In genomic region chr5:65620021-65620420, GRCh38 we compare ENCODE assay signal across 29 cellular contexts.
"Had no signal": no experiment of that assay in that cellular context is flagged by ENCODE, and none has a peak within 500 bp of the region (broad histone marks: within the 10 kb centered on the region; RNA-seq: fewer than 3 reads in every experiment).

No MANE protein-coding gene starts in this region.

- H3K4me2 ChIP-seq: hepatocyte had no signal

- H3K4me1 ChIP-seq: prostate gland had no signal

- FAIRE-seq: endometrium, keratinocyte had no signal

- H2AFZ ChIP-seq: hepatocyte had no signal

- ATAC-seq: gastroesophageal sphincter; left cardiac atrium; left ventricle myocardium superior; stimulated activated naive B cell treated with anti-CD40 and anti-IgM and Interleukin-4, amounts not matched to agents 10 μg/mL and 1 μg/mL and 100 μg/mL, for 72 hours; T-helper 17 cell had no signal

- H3K9me3 ChIP-seq: breast epithelium, colonic mucosa, gastroesophageal sphincter, ovary, prostate gland, stomach, thyroid gland, upper lobe of left lung had no signal

- H3K36me3 ChIP-seq: breast epithelium, colonic mucosa, ovary, prostate gland had no signal

- DNase-seq: activated CD4-positive, alpha-beta memory T cell treated with anti-CD3 and anti-CD28 coated beads for 36 hours; activated CD4-positive, alpha-beta T cell treated with anti-CD3 and anti-CD28 coated beads, Interleukin-2, amount 10 ng/mL, durations not matched to agents 24 days and 14 days; activated CD4-positive, CD25-positive, alpha-beta regulatory T cell treated with anti-CD3 and anti-CD28 coated beads, Interleukin-2, amount 50 U/mL, for 72 hours; activated CD8-positive, alpha-beta memory T cell treated with anti-CD3 and anti-CD28 coated beads, Interleukin-2, amount 50 U/mL, for 4 hours; activated effector memory CD4-positive, alpha-beta T cell treated with anti-CD3 and anti-CD28 coated beads, Interleukin-2, amount 50 U/mL, for 16 hours; activated naive CD4-positive, alpha-beta T cell treated with anti-CD3 and anti-CD28 coated beads for 36 hours; activated naive CD8-positive, alpha-beta T cell treated with anti-CD3 and anti-CD28 coated beads, Interleukin-2, amount 10 ng/mL, durations not matched to agents 7 days and 5 days; activated T-cell treated with anti-CD3 and anti-CD28 coated beads, Interleukin-2, amount 50 U/mL, for 1 hour; amygdala; colonic mucosa; effector CD8-positive, alpha-beta T cell; left cardiac atrium; left ventricle myocardium superior; naive B cell; ovary; stimulated activated CD4-positive, alpha-beta T cell treated with anti-CD3 and anti-CD28 coated beads, Interleukin-15, amount 100 ng/mL, for 24 hours; stimulated activated CD4-positive, alpha-beta T cell treated with anti-CD3 and anti-CD28 coated beads, Interleukin-2, amount 100 ng/mL, for 24 hours; stimulated activated naive B cell treated with anti-CD40 and anti-IgM and Interleukin-4, amounts not matched to agents 10 μg/mL and 1 μg/mL and 100 μg/mL, for 72 hours; stomach; T-helper 17 cell; T1000; thyroid gland; upper lobe of left lung had no signal

- H3K27me3 ChIP-seq: breast epithelium, colonic mucosa, gastroesophageal sphincter, hepatocyte, ovary, stomach, thyroid gland, upper lobe of left lung had no signal

- H3K4me3 ChIP-seq: breast epithelium, colonic mucosa, gastroesophageal sphincter, hepatocyte, ovary, prostate gland, stomach, thyroid gland, upper lobe of left lung had no signal
